ENCODE assay signal across 7 cellular contexts in the genomic region with DNA sequence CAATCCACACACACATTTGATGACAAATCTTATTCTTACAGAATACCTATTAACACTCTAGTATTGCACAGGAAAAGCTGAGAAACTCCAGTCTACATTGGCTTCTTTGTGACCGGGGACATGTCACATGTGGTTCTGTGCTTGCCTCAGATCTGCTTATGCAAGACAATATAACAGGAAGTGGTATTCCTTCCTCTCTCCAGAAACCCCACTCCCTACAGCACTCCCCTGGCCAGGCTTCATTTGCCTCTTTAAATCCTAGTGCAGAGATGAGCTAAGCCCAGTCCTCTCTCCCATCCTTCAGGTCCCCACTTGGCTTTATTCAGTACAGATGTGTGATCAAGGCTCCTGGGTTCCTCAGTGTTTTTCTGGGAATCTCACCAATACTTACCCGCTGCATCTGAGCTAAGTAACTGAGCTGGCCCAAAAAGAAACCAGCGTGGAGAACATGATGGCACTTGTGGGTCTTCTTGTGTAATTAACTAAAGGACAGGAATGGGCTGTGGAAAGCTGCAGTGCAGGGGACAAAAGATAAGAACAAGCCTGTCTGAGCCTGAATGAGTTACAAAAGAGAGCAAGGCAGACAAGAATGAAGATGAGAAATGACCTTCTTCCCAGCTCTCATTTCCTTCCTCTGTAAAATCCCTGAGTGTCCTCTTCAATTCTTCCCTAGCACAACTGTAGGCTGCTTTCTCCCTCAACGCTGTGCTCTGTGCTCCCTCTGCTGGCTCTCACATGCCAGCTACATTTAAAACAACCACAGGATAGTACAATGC.
DNase-seq lines count a peak whose midpoint lies in the region; ATAC-seq and TF ChIP-seq lines count a peak whose summit lies in the region.

No MANE protein-coding gene starts in this region.

- peak; percentile 61 for TF ChIP-seq CTCF in GM12865 (IDR thresholded peaks at IDR 0.05; ENCODE audit: insufficient read depth, low read depth, low read length, missing control alignments)
- TF ChIP-seq CTCF in body of pancreas (IDR thresholded peaks at IDR 0.05), result peak; percentile 55 to 79 (median 67)

- intact Hi-C loops in body of pancreas (cut with DNase I), result no loop called here

- 30 to 48% methylated on average over 4 of the region's 4 CpGs for WGBS in body of pancreas, 2 donors

- H3K27ac ChIP-seq in body of pancreas (no peak overlapping the region), skin epidermis (peak overlapping the region in 18 of 21 experiments; percentile 16 to 81 (median 56))

- peak; percentile 48 for DNase-seq in GM12865 (ENCODE audit: low read depth)
- DNase-seq in NCI-H1105 (lab: John Stamatoyannopoulos, UW), result peak; percentile 16
- DNase-seq in SKM-1 (lab: John Stamatoyannopoulos, UW; ENCODE audit: unreplicated experiment), result peak; percentile 88
- peak; percentile 46 to 59 (median 57) for DNase-seq in body of pancreas
- peak; percentile 43 to 86 for DNase-seq in hippocampal formation (lab: John Stamatoyannopoulos, UW)

- H3K4me3 ChIP-seq in GM12865 (ENCODE audit: low read depth, low read length), result no peak overlapping the region
- H3K4me3 ChIP-seq in body of pancreas, result no peak overlapping the region
- peak overlapping the region in 1 of 7 experiments; percentile 2 for H3K4me3 ChIP-seq in skin epidermis

- ATAC-seq in HG02610 (IDR thresholded peaks at IDR 0.05; ENCODE audit: unreplicated experiment), result peak; percentile 93
- peak; percentile 78 for ATAC-seq in body of pancreas

- no peaks in the 10 kb centered on the region for H3K4me1 ChIP-seq in body of pancreas

- no peaks in the 10 kb centered on the region for H3K27me3 ChIP-seq in body of pancreas

- no peaks in the 10 kb centered on the region for H3K9me3 ChIP-seq in body of pancreas

- no peak for TF ChIP-seq POLR2A in body of pancreas (IDR thresholded peaks at IDR 0.05)

- no peaks in the 10 kb centered on the region for H3K36me3 ChIP-seq in body of pancreas (replicated peaks in 1 of 2; ENCODE audit: insufficient read depth in 1 of 2, low read depth in 2 of 2)

Comparison
In these comparisons a context has a peak if more than half of its experiments do, and no peak if none do; other contexts are left out.
1. DNase-seq: peak in every context shown above with its lines; median percentile 88 in SKM-1; 64 in hippocampal formation; 57 in body of pancreas; 48 in GM12865; 16 in NCI-H1105.
2. H3K27ac ChIP-seq: peak in skin epidermis (18 of 21); none in body of pancreas (0 of 4).